24 cellular contexts compared by ENCODE assay signal in the genomic region with DNA sequence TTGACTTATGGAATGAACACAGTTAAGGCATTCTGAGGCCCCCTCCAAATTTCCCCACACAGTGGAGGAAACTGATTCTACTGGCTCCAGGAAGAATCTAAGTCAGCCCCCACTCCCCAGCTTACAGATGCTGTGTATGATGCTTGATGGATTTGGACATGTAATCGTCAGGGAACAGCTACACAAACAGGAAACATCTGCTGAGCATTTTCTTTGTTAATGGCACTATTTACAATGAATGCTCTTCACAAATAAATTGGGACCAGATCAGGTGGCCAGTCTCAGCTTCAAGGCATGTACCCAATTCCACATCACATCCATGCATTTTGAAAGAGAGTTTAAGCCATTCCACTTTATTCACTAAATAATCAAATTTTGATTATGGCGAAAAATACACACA.
DNase-seq lines count a peak whose midpoint lies in the region; ATAC-seq lines count a peak whose summit lies in the region.
"Had no signal": no experiment of that assay in that cellular context is flagged by ENCODE, and none has a peak within 500 bp of the region (broad histone marks: within the 10 kb centered on the region; RNA-seq: fewer than 3 reads in every experiment).

No MANE protein-coding gene starts in this region.

- DNase-seq in DMS153 (lab: John Stamatoyannopoulos, UW) (peak; percentile 84), NCI-H1417 treated with DMSO at 0.1 percent for 48 hours (lab: John Stamatoyannopoulos, UW) (peak; percentile 58), NCI-H2171 treated with DMSO at 0.1 percent for 48 hours (lab: John Stamatoyannopoulos, UW) (peak; percentile 67), SHP77 treated with DMSO at 0.1 percent for 48 hours (lab: John Stamatoyannopoulos, UW) (peak; percentile 92), Ammon's horn (ENCODE audit: low spot score) (no peak), T-helper 1 cell (no peak)
- DNase-seq: activated CD4-positive, alpha-beta T cell treated with anti-CD3 and anti-CD28 coated beads for 4 hours; activated naive CD4-positive, alpha-beta T cell treated with anti-CD3 and anti-CD28 coated beads, Interleukin-2, amount 10 ng/mL, durations not matched to agents 7 days and 5 days; activated T-cell treated with anti-CD3 and anti-CD28 coated beads, Interleukin-2, amount 50 U/mL, for 72 hours; CD4-positive, CD25-positive, alpha-beta regulatory T cell; dorsolateral prefrontal cortex; glutamatergic neuron; left cardiac atrium; mesendoderm; MV-4-11; naive B cell; NCI-H524 treated with DMSO at 0.1 percent for 48 hours; nucleus accumbens; PC-9 had no signal

- ATAC-seq in HG03159 (IDR thresholded peaks at IDR 0.05; ENCODE audit: unreplicated experiment) (no peak), GM21737 (IDR thresholded peaks at IDR 0.05; ENCODE audit: unreplicated experiment) (no peak)
- ATAC-seq: activated T-cell treated with anti-CD3 and anti-CD28 coated beads, Interleukin-2, amount 50 U/mL, for 72 hours; GM12878; HCT116; left cardiac atrium; stimulated activated memory B cell treated with anti-CD40 and anti-IgM and Interleukin-4, amounts not matched to agents 10 μg/mL and 1 μg/mL and 100 μg/mL, for 72 hours had no signal

Comparison
In these comparisons a context has a peak if more than half of its experiments do, and no peak if none do; other contexts are left out.
1. DNase-seq: peak in DMS153 (single experiment), NCI-H1417 treated with DMSO at 0.1 percent for 48 hours (single experiment), NCI-H2171 treated with DMSO at 0.1 percent for 48 hours (single experiment) and SHP77 treated with DMSO at 0.1 percent for 48 hours (single experiment); none in Ammon's horn (single experiment) and T-helper 1 cell (0 of 5).